1 cellular context compared by ENCODE assay signal in the genomic region with DNA sequence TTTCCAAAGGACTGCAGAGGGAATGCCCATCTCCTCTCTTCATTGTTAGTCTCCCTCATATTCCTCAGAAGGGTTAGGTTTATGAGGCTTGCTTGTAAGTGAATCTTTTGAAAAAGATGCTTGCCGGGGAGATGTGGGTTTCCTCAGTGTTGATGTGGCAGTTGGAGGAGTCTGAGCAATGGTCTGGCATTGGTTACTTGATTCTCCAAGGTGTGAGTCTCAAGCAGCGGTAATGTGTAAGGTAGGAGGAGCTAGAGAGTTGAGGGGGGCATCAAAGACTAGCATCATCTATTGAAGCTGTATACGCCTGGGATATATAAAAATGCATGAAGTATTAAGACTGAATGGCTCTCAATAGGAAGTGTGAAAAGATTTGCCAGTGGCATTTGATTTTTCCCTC.
TF ChIP-seq lines count a peak whose summit lies in the region.

No MANE protein-coding gene starts in this region.

TF ChIP-seq in IMR-90, 13 proteins besides CTCF, POLR2A, EP300 and RAD21:
- TF ChIP-seq MXI1 (IDR thresholded peaks at IDR 0.05; ENCODE audit: borderline replicate concordance, low read depth, low read length): no peak
- no peak for TF ChIP-seq USF2 (IDR thresholded peaks at IDR 0.05; ENCODE audit: low read depth, low read length)
